ENCODE assay signal across 23 cellular contexts in the genomic region with DNA sequence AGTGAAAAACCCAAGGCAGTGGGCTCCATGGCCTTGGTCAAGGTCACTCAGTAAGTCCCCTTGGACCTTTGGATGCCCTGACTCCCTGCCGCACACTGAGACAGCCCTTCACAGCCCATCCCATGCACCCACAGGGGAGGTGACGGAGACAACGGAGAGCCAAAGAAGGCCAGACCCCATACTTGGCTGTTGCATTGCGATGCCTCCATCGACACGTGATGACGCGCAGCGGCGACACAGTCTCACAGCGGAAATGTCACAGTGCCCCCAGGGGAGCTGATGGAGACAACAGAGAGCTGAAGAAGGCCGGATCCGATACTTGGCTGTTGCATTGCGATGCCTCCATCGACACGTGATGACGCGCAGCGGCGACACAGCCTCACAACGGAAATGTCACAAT.
"Had no signal": no experiment of that assay in that cellular context is flagged by ENCODE, and none has a peak within 500 bp of the region (broad histone marks: within the 10 kb centered on the region; RNA-seq: fewer than 3 reads in every experiment).

No MANE protein-coding gene starts in this region.

- FAIRE-seq: colon, endothelial cell of umbilical vein, frontal cortex, keratinocyte had no signal

- H3K27me3 ChIP-seq: foreskin keratinocyte had no signal

- H3K4me2 ChIP-seq: hepatocyte had no signal

- ATAC-seq: foreskin keratinocyte, gastroesophageal sphincter, heart left ventricle, left colon, left lung, left ventricle myocardium superior, lower lobe of right lung, mucosa of descending colon had no signal

- H3K27ac ChIP-seq: coronary artery, dorsolateral prefrontal cortex, esophagus muscularis mucosa, foreskin keratinocyte, gastroesophageal sphincter, heart left ventricle, hepatocyte, left lung, lower lobe of right lung had no signal

- DNase-seq: dermis blood vessel endothelial cell; dorsolateral prefrontal cortex; effector CD4-positive, alpha-beta T cell; effector memory CD4-positive, alpha-beta T cell; foreskin keratinocyte; heart left ventricle; hypothalamus; immature natural killer cell; kidney glomerular epithelial cell; left colon; left lung; left ventricle myocardium superior; lower lobe of right lung; mesenchymal stem cell; mucosa of descending colon had no signal

- H3K4me3 ChIP-seq: coronary artery, dorsolateral prefrontal cortex, esophagus muscularis mucosa, gastroesophageal sphincter, heart left ventricle, hepatocyte, left lung, lower lobe of right lung, mucosa of descending colon had no signal

- H3K36me3 ChIP-seq: esophagus muscularis mucosa, gastroesophageal sphincter, heart left ventricle, left lung, lower lobe of right lung had no signal

- H2AFZ ChIP-seq: hepatocyte had no signal

- H3K9me3 ChIP-seq: esophagus muscularis mucosa, gastroesophageal sphincter, heart left ventricle, left lung, lower lobe of right lung, mucosa of descending colon had no signal

- H3K4me1 ChIP-seq: esophagus muscularis mucosa, foreskin keratinocyte, gastroesophageal sphincter, heart left ventricle, left lung, lower lobe of right lung had no signal
